In the genomic region with DNA sequence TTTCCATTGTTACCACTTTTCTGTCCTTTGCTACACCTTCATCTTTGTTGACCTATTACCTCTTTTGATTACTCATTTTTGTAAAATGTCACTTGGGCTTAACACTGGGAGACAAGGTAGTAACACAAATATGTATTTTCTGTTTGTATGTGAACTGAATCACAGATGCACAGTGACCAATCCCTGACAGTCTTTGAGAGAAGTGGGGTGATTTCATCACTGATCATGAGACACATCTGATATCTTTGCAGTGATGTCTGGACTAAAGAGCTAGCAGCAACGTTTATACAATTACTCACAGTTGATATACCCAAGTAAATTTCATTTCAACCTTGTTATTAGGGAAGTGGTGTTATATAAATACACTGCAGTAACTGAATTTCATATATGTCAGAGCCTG, we compare ENCODE assay signal across 17 cellular contexts.
DNase-seq lines count a peak whose midpoint lies in the region; ATAC-seq and TF ChIP-seq lines count a peak whose summit lies in the region.
"Had no signal": no experiment of that assay in that cellular context is flagged by ENCODE, and none has a peak within 500 bp of the region (broad histone marks: within the 10 kb centered on the region; RNA-seq: fewer than 3 reads in every experiment).

No MANE protein-coding gene starts in this region.

- H3K4me3 Mint-ChIP-seq in activated T-cell treated with anti-CD3 and anti-CD28 coated beads, Interleukin-2, amount 50 U/mL, for 4 hours = no peak overlapping the region

- H3K4me3 ChIP-seq in adipocyte (ENCODE audit: low read length) = no peak overlapping the region
- H3K4me3 ChIP-seq in BE2C (ENCODE audit: low read depth, low read length) = no peak overlapping the region
- H3K4me3 ChIP-seq in neuronal stem cell (ENCODE audit: low read length in 2 of 2) = no peak overlapping the region
- H3K4me3 ChIP-seq: HAP-1, SK-N-MC had no signal

- no peaks in the 10 kb centered on the region for H3K36me3 ChIP-seq in adipocyte (ENCODE audit: control insufficient read depth, insufficient read depth, low read length, severe bottlenecking)
- no peaks in the 10 kb centered on the region for H3K36me3 ChIP-seq in BE2C
- no peaks in the 10 kb centered on the region for H3K36me3 ChIP-seq in neuronal stem cell (replicated peaks in 1 of 2; ENCODE audit: control insufficient read depth in 2 of 2, insufficient read depth in 2 of 2, low read length in 2 of 2)
- H3K36me3 ChIP-seq: HAP-1 had no signal

- no peak overlapping the region for H3K4me2 ChIP-seq in neuronal stem cell (ENCODE audit: insufficient read depth, low read length, poor library complexity, severe bottlenecking)

- H2AFZ ChIP-seq in neuronal stem cell (ENCODE audit: low read length) = no peak overlapping the region

- no peak for TF ChIP-seq CTCF in BE2C (IDR thresholded peaks at IDR 0.05; ENCODE audit: low read depth, low read length)

- H2BK15ac ChIP-seq in neuronal stem cell (ENCODE audit: low read length) = no peak overlapping the region

- no peaks in the 10 kb centered on the region for H3K27me3 ChIP-seq in adipocyte (replicated peaks; ENCODE audit: control insufficient read depth, insufficient read depth, low read length)
- no peaks in the 10 kb centered on the region for H3K27me3 ChIP-seq in BE2C
- no peaks in the 10 kb centered on the region for H3K27me3 ChIP-seq in neuronal stem cell (ENCODE audit: control insufficient read depth in 3 of 3, insufficient read depth in 3 of 3, low read depth in 1 of 3, low read length in 3 of 3)

- no peak overlapping the region for H3K23ac ChIP-seq in neuronal stem cell (ENCODE audit: low read depth, low read length, poor library complexity)

- H2BK12ac ChIP-seq in neuronal stem cell (ENCODE audit: low read length) = no peak overlapping the region

- H3K9ac ChIP-seq in adipocyte (ENCODE audit: low read length) (no peak overlapping the region), neuronal stem cell (ENCODE audit: low read depth, low read length, poor library complexity) (no peak overlapping the region)

- H3K27ac ChIP-seq in neuronal stem cell (replicated peaks; ENCODE audit: low read length) = no peak overlapping the region
- H3K27ac ChIP-seq: 22Rv1, C4-2B, SK-N-MC had no signal

- no peak overlapping the region for H2BK120ac ChIP-seq in neuronal stem cell (ENCODE audit: low read depth, low read length)

- H3K9me3 Mint-ChIP-seq in activated T-cell treated with anti-CD3 and anti-CD28 coated beads, Interleukin-2, amount 50 U/mL, for 4 hours = peaks cover 14% of the 10 kb centered on the region

- no peaks in the 10 kb centered on the region for H3K36me3 Mint-ChIP-seq in activated T-cell treated with anti-CD3 and anti-CD28 coated beads, Interleukin-2, amount 50 U/mL, for 4 hours (ENCODE audit: insufficient read depth)

- no peak overlapping the region for H3K18ac ChIP-seq in neuronal stem cell (ENCODE audit: low read length)

- no peak overlapping the region for H2BK5ac ChIP-seq in neuronal stem cell (ENCODE audit: low read length)

- no peak overlapping the region for H3K4ac ChIP-seq in neuronal stem cell (ENCODE audit: low read length)

- H3K14ac ChIP-seq in neuronal stem cell (ENCODE audit: low read length) = no peak overlapping the region

- no peaks in the 10 kb centered on the region for H3K9me3 ChIP-seq in adipocyte (ENCODE audit: control insufficient read depth, low read length)
- no peaks in the 10 kb centered on the region for H3K9me3 ChIP-seq in BE2C
- no peaks in the 10 kb centered on the region for H3K9me3 ChIP-seq in neuronal stem cell (replicated peaks in 1 of 2; ENCODE audit: control insufficient read depth in 2 of 2, insufficient read depth in 1 of 2, low read depth in 1 of 2, low read length in 2 of 2)
- H3K9me3 ChIP-seq: HAP-1 had no signal

- H3K4me1 Mint-ChIP-seq in activated T-cell treated with anti-CD3 and anti-CD28 coated beads, Interleukin-2, amount 50 U/mL, for 4 hours (ENCODE audit: low read depth) = no peaks in the 10 kb centered on the region

- H3K4me1 ChIP-seq in adipocyte (ENCODE audit: control insufficient read depth, insufficient read depth, low read length) (no peaks in the 10 kb centered on the region), BE2C (peaks cover 5% of the 10 kb centered on the region), neuronal stem cell (ENCODE audit: control insufficient read depth in 2 of 2, insufficient read depth in 1 of 2, low read depth in 1 of 2, low read length in 2 of 2) (no peaks in the 10 kb centered on the region)
- H3K4me1 ChIP-seq: HAP-1 had no signal

- no peak overlapping the region for H4K8ac ChIP-seq in neuronal stem cell (ENCODE audit: low read depth, low read length)

- H4K91ac ChIP-seq in neuronal stem cell (ENCODE audit: low read depth, low read length, poor library complexity) = no peak overlapping the region

- H2AK5ac ChIP-seq in neuronal stem cell (ENCODE audit: low read depth, low read length) = no peak overlapping the region

- peak; percentile 46 for DNase-seq in DMS53 (lab: John Stamatoyannopoulos, UW)
- DNase-seq in DMS53 treated with DMSO at 0.1 percent for 48 hours (lab: John Stamatoyannopoulos, UW; ENCODE audit: unreplicated experiment) = no peak
- DNase-seq in adipocyte (ENCODE audit: low read depth) = peak; percentile 9
- DNase-seq in iris pigment epithelial cell (ENCODE audit: low read depth) = peak; percentile 15
- DNase-seq in BE2C = no peak
- no peak for DNase-seq in activated T-cell treated with anti-CD3 and anti-CD28 coated beads, Interleukin-2, amount 50 U/mL, for 4 hours
- no peak for DNase-seq in neuronal stem cell (ENCODE audit: low spot score)
- DNase-seq in OCI-M1 (lab: John Stamatoyannopoulos, UW) = no peak
- DNase-seq: MV-4-11, NCI-H1417 treated with DMSO at 0.1 percent for 48 hours, NCI-H2029, NCI-H2171 treated with DMSO at 0.1 percent for 48 hours, NCI-H510A treated with DMSO at 0.1 percent for 48 hours had no signal

- no peaks in the 10 kb centered on the region for H3K79me1 ChIP-seq in neuronal stem cell (ENCODE audit: low read depth, low read length)

- no peak for ATAC-seq in activated T-cell treated with anti-CD3 and anti-CD28 coated beads, Interleukin-2, amount 50 U/mL, for 4 hours

- no peaks in the 10 kb centered on the region for H3K27me3 Mint-ChIP-seq in activated T-cell treated with anti-CD3 and anti-CD28 coated beads, Interleukin-2, amount 50 U/mL, for 4 hours (ENCODE audit: low read depth)

- no CpG with 5 or more reads among the region's 1 CpG for WGBS in neuronal stem cell (ENCODE audit: extremely low coverage in 2 of 2, insufficient read length in 2 of 2, insufficient replicate concordance in 1 of 2), 2 donors

Comparison
In these comparisons a context has a peak if more than half of its experiments do, and no peak if none do; other contexts are left out.
1. DNase-seq: peak in DMS53 (single experiment), adipocyte (single experiment) and iris pigment epithelial cell (single experiment); none in DMS53 treated with DMSO at 0.1 percent for 48 hours (single experiment), BE2C (single experiment), activated T-cell treated with anti-CD3 and anti-CD28 coated beads, Interleukin-2, amount 50 U/mL, for 4 hours (single experiment), neuronal stem cell (single experiment) and OCI-M1 (single experiment).